18 cellular contexts compared by ENCODE assay signal in the genomic region with DNA sequence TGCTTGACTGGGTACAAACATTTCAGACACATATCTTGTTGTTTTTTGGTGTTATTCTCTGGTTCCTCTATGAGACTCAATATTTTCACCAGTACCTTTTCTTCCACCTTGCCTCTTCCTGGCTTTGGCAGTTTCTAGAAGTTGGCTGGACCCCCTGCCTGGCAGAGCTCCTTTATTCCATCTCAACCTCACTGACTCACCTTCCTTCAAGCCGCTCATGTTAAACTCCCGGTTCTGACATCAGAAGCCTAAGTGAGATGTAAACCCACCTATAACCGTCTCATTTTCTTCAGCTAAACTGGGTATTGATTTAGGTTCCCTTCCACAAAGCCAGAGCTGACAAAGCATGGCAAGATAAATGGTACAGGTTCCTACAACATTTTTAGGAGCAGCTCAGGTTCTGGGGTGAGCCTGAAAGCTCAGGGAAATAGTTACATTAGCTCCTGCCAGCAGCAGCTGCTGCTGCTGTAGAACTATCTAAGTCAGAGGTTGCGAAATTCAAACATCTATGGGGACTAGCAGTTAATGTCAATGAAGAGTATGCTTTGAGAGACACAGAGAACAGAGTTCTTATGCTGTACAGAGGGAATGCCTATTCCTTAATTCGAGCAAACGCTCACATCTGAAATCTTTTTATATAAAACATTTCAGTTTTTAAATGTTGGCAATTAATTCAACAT.
DNase-seq lines count a peak whose midpoint lies in the region; ATAC-seq, FAIRE-seq and TF ChIP-seq lines count a peak whose summit lies in the region.
"Had no signal": no experiment of that assay in that cellular context is flagged by ENCODE, and none has a peak within 500 bp of the region (broad histone marks: within the 10 kb centered on the region; RNA-seq: fewer than 3 reads in every experiment).

No MANE protein-coding gene starts in this region.

- H3K27me3 Mint-ChIP-seq in GM23338 (ENCODE audit: insufficient read depth, low read depth, poor library complexity): no peaks in the 10 kb centered on the region
- H3K27me3 Mint-ChIP-seq in endodermal cell (ENCODE audit: insufficient read depth): no peaks in the 10 kb centered on the region
- no peaks in the 10 kb centered on the region for H3K27me3 Mint-ChIP-seq in progenitor cell of endocrine pancreas
- H3K27me3 Mint-ChIP-seq: stimulated activated naive B cell treated with anti-CD40 and anti-IgM and Interleukin-4, amounts not matched to agents 10 μg/mL and 1 μg/mL and 100 μg/mL, for 72 hours had no signal

- H3K27ac Mint-ChIP-seq in GM23338 (no peak overlapping the region), endodermal cell (no peak overlapping the region), progenitor cell of endocrine pancreas (peak overlapping the region; percentile 8)
- no peak overlapping the region for H3K27ac Mint-ChIP-seq in activated naive CD4-positive, alpha-beta T cell treated with anti-CD3 and anti-CD28 coated beads, Interleukin-2, amount 50 U/mL, for 72 hours
- H3K27ac Mint-ChIP-seq: CD8-positive, alpha-beta memory T cell; stimulated activated naive B cell treated with anti-CD40 and anti-IgM and Interleukin-4, amounts not matched to agents 10 μg/mL and 1 μg/mL and 100 μg/mL, for 72 hours had no signal

- no peaks in the 10 kb centered on the region for H3K27me3 ChIP-seq in GM23338 (ENCODE audit: insufficient read depth)
- no peaks in the 10 kb centered on the region for H3K27me3 ChIP-seq in endodermal cell (ENCODE audit: control insufficient read depth, insufficient read depth, low read length, poor library complexity, severe bottlenecking)
- H3K27me3 ChIP-seq: cardiac muscle cell had no signal

- H3K9me3 Mint-ChIP-seq in GM23338 (no peaks in the 10 kb centered on the region), endodermal cell (no peaks in the 10 kb centered on the region), progenitor cell of endocrine pancreas (ENCODE audit: low read depth) (no peaks in the 10 kb centered on the region)
- H3K9me3 Mint-ChIP-seq in activated naive CD4-positive, alpha-beta T cell treated with anti-CD3 and anti-CD28 coated beads, Interleukin-2, amount 50 U/mL, for 72 hours: peaks cover 0 to 19% of the 10 kb centered on the region in 2 donors

- H3K4me3 ChIP-seq in GM23338 (no peak overlapping the region), endodermal cell (ENCODE audit: low read length) (no peak overlapping the region)
- H3K4me3 ChIP-seq: cardiac muscle cell, SK-N-MC had no signal

- peaks cover 8% of the 10 kb centered on the region for H3K4me1 Mint-ChIP-seq in GM23338
- peaks cover 11% of the 10 kb centered on the region for H3K4me1 Mint-ChIP-seq in endodermal cell
- peaks cover 15% of the 10 kb centered on the region for H3K4me1 Mint-ChIP-seq in progenitor cell of endocrine pancreas (ENCODE audit: low read depth)

- H2AFZ ChIP-seq in GM23338: 0 out of 2 replicates have a peak overlapping the region, but pooled peaks have one; percentile 21

- H3K36me3 Mint-ChIP-seq in GM23338 (ENCODE audit: low read depth) (no peaks in the 10 kb centered on the region), endodermal cell (ENCODE audit: low read depth) (no peaks in the 10 kb centered on the region), progenitor cell of endocrine pancreas (ENCODE audit: insufficient read depth) (no peaks in the 10 kb centered on the region)
- peaks cover 0 to 10% of the 10 kb centered on the region in 2 donors for H3K36me3 Mint-ChIP-seq in activated naive CD4-positive, alpha-beta T cell treated with anti-CD3 and anti-CD28 coated beads, Interleukin-2, amount 50 U/mL, for 72 hours
- H3K36me3 Mint-ChIP-seq: stimulated activated naive B cell treated with anti-CD40 and anti-IgM and Interleukin-4, amounts not matched to agents 10 μg/mL and 1 μg/mL and 100 μg/mL, for 72 hours had no signal

- H3F3A ChIP-seq in GM23338 (replicated peaks; ENCODE audit: low read depth): no peaks in the 10 kb centered on the region

- no peak for FAIRE-seq in HTR-8/SVneo (lab: Jason Lieb, UNC)

- WGBS in endodermal cell (ENCODE audit: insufficient coverage in 1 of 2, insufficient read length in 1 of 2), 2 experiments: 85 to 86% methylated on average over 3 to 6 of the region's 6 CpGs

- no peaks in the 10 kb centered on the region for H3K9me3 ChIP-seq in endodermal cell (ENCODE audit: control insufficient read depth, low read length)

- H3K79me2 ChIP-seq in GM23338 (replicated peaks; ENCODE audit: insufficient read depth): no peaks in the 10 kb centered on the region

- no peak overlapping the region for H3K9ac ChIP-seq in endodermal cell (ENCODE audit: extremely low read depth, low read length, poor library complexity, severe bottlenecking)

- 0 out of 2 replicates have a peak, but pooled peaks cover 4% of the 10 kb centered on the region for H3K4me1 ChIP-seq in GM23338 (ENCODE audit: insufficient read depth)
- no peaks in the 10 kb centered on the region for H3K4me1 ChIP-seq in endodermal cell (ENCODE audit: control insufficient read depth, insufficient read depth, low read length)

- no peak overlapping the region for H3K4me2 ChIP-seq in GM23338

- no peak overlapping the region for H3K4me3 Mint-ChIP-seq in GM23338
- H3K4me3 Mint-ChIP-seq in endodermal cell: no peak overlapping the region
- H3K4me3 Mint-ChIP-seq in progenitor cell of endocrine pancreas (ENCODE audit: low read depth): no peak overlapping the region
- H3K4me3 Mint-ChIP-seq: CD8-positive, alpha-beta memory T cell; naive thymus-derived CD4-positive, alpha-beta T cell; stimulated activated naive B cell treated with anti-CD40 and anti-IgM and Interleukin-4, amounts not matched to agents 10 μg/mL and 1 μg/mL and 100 μg/mL, for 72 hours had no signal

- peaks cover 28% of the 10 kb centered on the region for H3K9me2 ChIP-seq in GM23338 (ENCODE audit: insufficient read depth)

- H3K36me3 ChIP-seq in GM23338 (ENCODE audit: insufficient read depth) (no peaks in the 10 kb centered on the region), endodermal cell (ENCODE audit: control insufficient read depth, insufficient read depth, low read length) (no peaks in the 10 kb centered on the region)
- H3K36me3 ChIP-seq: cardiac muscle cell, WERI-Rb-1 had no signal

- no peaks in the 10 kb centered on the region for H4K20me1 ChIP-seq in GM23338 (replicated peaks; ENCODE audit: insufficient read depth)

- no peak overlapping the region for H3K27ac ChIP-seq in GM23338 (ENCODE audit: low read depth)
- H3K27ac ChIP-seq in endodermal cell (ENCODE audit: low read depth, low read length): no peak overlapping the region
- H3K27ac ChIP-seq: cardiac muscle cell, SK-N-MC, WERI-Rb-1 had no signal

- no peak for ATAC-seq in GM23338
- no peak for ATAC-seq in activated naive CD4-positive, alpha-beta T cell treated with anti-CD3 and anti-CD28 coated beads, Interleukin-2, amount 50 U/mL, for 72 hours
- ATAC-seq: left colon; naive thymus-derived CD4-positive, alpha-beta T cell; stimulated activated naive B cell treated with anti-CD40 and anti-IgM and Interleukin-4, amounts not matched to agents 10 μg/mL and 1 μg/mL and 100 μg/mL, for 72 hours had no signal

- no peak for DNase-seq in GM23338 (ENCODE audit: low spot score)
- peak; percentile 41 for DNase-seq in NCI-H226
- peak; percentile 59 for DNase-seq in endodermal cell
- DNase-seq in progenitor cell of endocrine pancreas (ENCODE audit: low spot score, unreplicated experiment): no peak
- DNase-seq in activated naive CD4-positive, alpha-beta T cell treated with anti-CD3 and anti-CD28 coated beads, Interleukin-2, amount 50 U/mL, for 72 hours (ENCODE audit: low spot score in 2 of 2): no peak
- DNase-seq in cerebellar cortex (ENCODE audit: low spot score): no peak
- no peak for DNase-seq in HTR-8/SVneo (ENCODE audit: insufficient read length, low spot score)
- DNase-seq: CD8-positive, alpha-beta memory T cell; GOT3; hippocampal formation; left colon; naive thymus-derived CD4-positive, alpha-beta T cell; NK-92 treated with Interleukin-12 subunit alpha and Interleukin-12 subunit beta, amount 100 ng/mL, for 24 hours; retina; stimulated activated naive B cell treated with anti-CD40 and anti-IgM and Interleukin-4, amounts not matched to agents 10 μg/mL and 1 μg/mL and 100 μg/mL, for 72 hours; WERI-Rb-1 had no signal

- TF ChIP-seq CTCF in GM23338 (conservative IDR thresholded peaks at IDR 0.05; ENCODE audit: low read depth in 2 of 2) (no peak), endodermal cell (conservative IDR thresholded peaks at IDR 0.05) (no peak), progenitor cell of endocrine pancreas (IDR thresholded peaks at IDR 0.05; ENCODE audit: unreplicated experiment) (no peak)

TF ChIP-seq in GM23338, 12 proteins besides CTCF, POLR2A, EP300 and RAD21 (continues in another document):
- TF ChIP-seq, protein P1, sequence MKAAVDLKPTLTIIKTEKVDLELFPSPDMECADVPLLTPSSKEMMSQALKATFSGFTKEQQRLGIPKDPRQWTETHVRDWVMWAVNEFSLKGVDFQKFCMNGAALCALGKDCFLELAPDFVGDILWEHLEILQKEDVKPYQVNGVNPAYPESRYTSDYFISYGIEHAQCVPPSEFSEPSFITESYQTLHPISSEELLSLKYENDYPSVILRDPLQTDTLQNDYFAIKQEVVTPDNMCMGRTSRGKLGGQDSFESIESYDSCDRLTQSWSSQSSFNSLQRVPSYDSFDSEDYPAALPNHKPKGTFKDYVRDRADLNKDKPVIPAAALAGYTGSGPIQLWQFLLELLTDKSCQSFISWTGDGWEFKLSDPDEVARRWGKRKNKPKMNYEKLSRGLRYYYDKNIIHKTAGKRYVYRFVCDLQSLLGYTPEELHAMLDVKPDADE (IDR thresholded peaks at IDR 0.05): no peak
- TF ChIP-seq EZH2phosphoT487 (IDR thresholded peaks at IDR 0.05; ENCODE audit: unreplicated experiment): no peak
- no peak for TF ChIP-seq STAT1 (IDR thresholded peaks at IDR 0.05; ENCODE audit: unreplicated experiment)

Comparison
In these comparisons a context has a peak if more than half of its experiments do, and no peak if none do; other contexts are left out.
1. DNase-seq: peak in NCI-H226 (single experiment) and endodermal cell (single experiment); none in GM23338 (single experiment), progenitor cell of endocrine pancreas (single experiment), activated naive CD4-positive, alpha-beta T cell treated with anti-CD3 and anti-CD28 coated beads, Interleukin-2, amount 50 U/mL, for 72 hours (0 of 2), cerebellar cortex (single experiment) and HTR-8/SVneo (single experiment).